In the genomic region with DNA sequence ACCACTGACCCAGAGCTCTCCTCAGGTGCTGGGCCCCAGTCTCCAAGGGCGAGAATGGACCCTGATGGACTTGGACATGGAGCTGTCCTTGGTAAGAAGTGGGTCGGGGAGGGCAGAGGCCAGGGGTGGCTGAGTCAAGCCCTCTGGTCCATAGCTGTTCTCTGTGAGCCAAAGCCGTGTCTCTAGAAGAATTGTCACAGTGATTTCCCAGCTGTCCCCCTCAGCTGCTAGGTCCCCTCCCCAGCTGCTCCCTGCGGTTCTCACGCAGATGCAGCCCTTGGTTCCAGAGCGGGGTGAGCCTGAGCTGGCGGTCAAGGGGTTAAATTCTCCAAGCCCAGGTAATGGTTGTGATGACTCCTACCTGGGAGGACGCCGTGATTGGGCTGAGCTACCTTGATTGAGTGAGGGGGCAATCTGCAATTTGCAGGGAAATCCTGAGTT, we compare ENCODE assay signal across 12 cellular contexts. TPM values are rescaled to one million over a fixed set of nuclear protein-coding genes. Genes with fewer than 3 reads are reported as not detected.
DNase-seq lines count a peak whose midpoint lies in the region; ATAC-seq, FAIRE-seq and TF ChIP-seq lines count a peak whose summit lies in the region.
"Had no signal": no experiment of that assay in that cellular context is flagged by ENCODE, and none has a peak within 500 bp of the region (broad histone marks: within the 10 kb centered on the region; RNA-seq: fewer than 3 reads in every experiment).

No MANE protein-coding gene starts in this region.

- no peak overlapping the region for H3K4me2 ChIP-seq in GM12878 (ENCODE audit: control insufficient read depth, insufficient read depth)
- H3K4me2 ChIP-seq in keratinocyte (ENCODE audit: control insufficient read depth, extremely low read depth, insufficient read depth, low read depth, low read length) = peak overlapping the region; percentile 77

- H3K4me1 ChIP-seq in GM12878 (ENCODE audit: control insufficient read depth, insufficient read depth, low read length) (peaks cover 42% of the 10 kb centered on the region), keratinocyte (ENCODE audit: control insufficient read depth, extremely low read depth, insufficient read depth, low read length) (peaks cover 31% of the 10 kb centered on the region), tibial artery (peaks cover 0 to 68% (median 59%) of the 10 kb centered on the region in 4 donors)

- intact Hi-C loops in activated CD4-positive, alpha-beta T cell treated with anti-CD3 and anti-CD28 coated beads, Interleukin-2, amount 10 ng/mL, durations not matched to agents 24 days and 14 days (cut with micrococcal nuclease) = no loop called here
- intact Hi-C loops in GM12878 (cut with micrococcal nuclease; ENCODE audit: unreplicated experiment) (no loop called here), tibial artery (cut with DNase I; ENCODE audit: low total_unique reads) (no loop called here)

- H3K9ac ChIP-seq in GM12878 (ENCODE audit: control insufficient read depth, insufficient read depth, low read length) (no peak overlapping the region), keratinocyte (ENCODE audit: control insufficient read depth, extremely low read depth, insufficient read depth, low read length) (no peak overlapping the region)

- BruUV-seq in GM12878 (replicated peaks; lab: Mats Ljungman, UMichigan) = no TSS peak

- peaks cover 63% of the 10 kb centered on the region for H3K4me1 Mint-ChIP-seq in activated CD4-positive, alpha-beta T cell treated with anti-CD3 and anti-CD28 coated beads, Interleukin-2, amount 10 ng/mL, durations not matched to agents 24 days and 14 days

- H3K9me3 ChIP-seq in GM12878 (replicated peaks; ENCODE audit: control insufficient read depth, insufficient read depth, low read length) = no peaks in the 10 kb centered on the region; the same call in 2 of the 3 replicates
- no peaks in the 10 kb centered on the region for H3K9me3 ChIP-seq in keratinocyte (ENCODE audit: control insufficient read depth, low read depth, low read length)
- H3K9me3 ChIP-seq in tibial artery = no peaks in the 10 kb centered on the region
- H3K9me3 ChIP-seq: body of pancreas had no signal

- no peak for TF ChIP-seq CTCF in GM12878 (IDR thresholded peaks at IDR 0.05 in 2 of 3, conservative IDR thresholded peaks at IDR 0.05 in 1 of 3; ENCODE audit: control insufficient read depth in 2 of 3, extremely low read depth in 1 of 3, insufficient read depth in 1 of 3, low read depth in 3 of 3, low read length in 3 of 3)
- no peak for TF ChIP-seq CTCF in keratinocyte (optimal IDR thresholded peaks at IDR 0.05 in 1 of 3, IDR thresholded peaks at IDR 0.05 in 1 of 3, conservative IDR thresholded peaks at IDR 0.05 in 1 of 3; ENCODE audit: extremely low read depth in 1 of 3, insufficient read depth in 2 of 3, low read length in 3 of 3)
- TF ChIP-seq CTCF in tibial artery (IDR thresholded peaks at IDR 0.05) = no peak

- ATAC-seq in GM12878 = no peak
- ATAC-seq in GM21717 (IDR thresholded peaks at IDR 0.05; ENCODE audit: unreplicated experiment) = no peak
- no peak for ATAC-seq in HG02970 (IDR thresholded peaks at IDR 0.05; ENCODE audit: low FRiP score, unreplicated experiment)
- ATAC-seq: body of pancreas had no signal

- no peak for TF ChIP-seq EP300 in GM12878 (IDR thresholded peaks at IDR 0.05; ENCODE audit: borderline replicate concordance in 1 of 2, control insufficient read depth in 1 of 2, low read depth in 2 of 2, low read length in 2 of 2)

- H3K4me3 ChIP-seq in GM12878 (no peak overlapping the region), keratinocyte (ENCODE audit: control insufficient read depth in 2 of 3, extremely low read depth in 1 of 3, insufficient read depth in 2 of 3, low read depth in 1 of 3, low read length in 3 of 3) (no peak overlapping the region), tibial artery (no peak overlapping the region)
- H3K4me3 ChIP-seq: body of pancreas had no signal

- peak overlapping the region; percentile 25 for H3K27ac Mint-ChIP-seq in activated CD4-positive, alpha-beta T cell treated with anti-CD3 and anti-CD28 coated beads, Interleukin-2, amount 10 ng/mL, durations not matched to agents 24 days and 14 days

- H3K79me2 ChIP-seq in GM12878 (ENCODE audit: control insufficient read depth, insufficient read depth, low read length) = no peaks in the 10 kb centered on the region
- no peaks in the 10 kb centered on the region for H3K79me2 ChIP-seq in keratinocyte (ENCODE audit: control insufficient read depth, insufficient read depth, low read length)

- TF ChIP-seq RAD21 in GM12878 (IDR thresholded peaks at IDR 0.05; ENCODE audit: insufficient read depth, low read depth, low read length) = no peak

- RAD21 ChIA-PET in GM12878 (lab: Charles Lee; ENCODE audit: unreplicated experiment) = interaction anchor here (0.7 to 4.1 kb wide), 3 partner anchors 9 to 141 kb away, joined by 3 to 48 read pairs (median 3); a partner anchor contains a TSS

- peaks cover 13% of the 10 kb centered on the region for H3K27me3 Mint-ChIP-seq in activated CD4-positive, alpha-beta T cell treated with anti-CD3 and anti-CD28 coated beads, Interleukin-2, amount 10 ng/mL, durations not matched to agents 24 days and 14 days

- POLR2A ChIA-PET in GM12878 (lab: Charles Lee) = interaction anchor here (0.7 to 10.9 kb wide), 4 partner anchors 8 to 151 kb away, joined by 3 to 137 read pairs (median 8); a partner anchor contains a TSS

- CTCF ChIA-PET in GM12878 (lab: Yijun Ruan, JAX) = interaction anchor here (0.7 to 5.4 kb wide), 11 partner anchors 10 to 209 kb away, joined by 3 to 60 read pairs (median 3); a partner anchor contains a TSS

- H2AFZ ChIP-seq in GM12878 (ENCODE audit: control insufficient read depth, low read depth, low read length) (no peak overlapping the region), keratinocyte (ENCODE audit: control insufficient read depth, low read length) (no peak overlapping the region)

- H3K4me3 Mint-ChIP-seq in activated CD4-positive, alpha-beta T cell treated with anti-CD3 and anti-CD28 coated beads, Interleukin-2, amount 10 ng/mL, durations not matched to agents 24 days and 14 days = peak overlapping the region; percentile 86

- in situ Hi-C loops in GM12878 (cut with MboI) = no loop called here

- H3K27me3 ChIP-seq in GM12878 (replicated peaks in 1 of 2; ENCODE audit: control insufficient read depth in 2 of 2, insufficient read depth in 2 of 2, low read length in 1 of 2) (peaks cover 2 to 13% of the 10 kb centered on the region in 2 experiments), keratinocyte (ENCODE audit: control insufficient read depth, extremely low read depth, insufficient read depth, low read length) (no peaks in the 10 kb centered on the region), tibial artery (peaks cover 0 to 22% of the 10 kb centered on the region in 2 donors)
- H3K27me3 ChIP-seq: body of pancreas had no signal

- no peak for DNase-seq in activated CD4-positive, alpha-beta T cell treated with anti-CD3 and anti-CD28 coated beads, Interleukin-2, amount 10 ng/mL, durations not matched to agents 24 days and 14 days
- no peak for DNase-seq in activated CD4-positive, alpha-beta T cell treated with anti-CD3 and anti-CD28 coated beads for 48 hours
- DNase-seq in GM12878 (ENCODE audit: low read depth, low spot score) (no peak), keratinocyte (ENCODE audit: low read depth, low spot score) (no peak), tibial artery (no peak)
- DNase-seq in stimulated activated CD8-positive, alpha-beta memory T cell treated with anti-CD3 and anti-CD28 coated beads, Interleukin-4, amount 100 ng/mL, for 48 hours = no peak
- DNase-seq: body of pancreas, DMS 273 treated with DMSO at 0.1 percent for 48 hours, hippocampal formation, NCI-H146 had no signal

- H3K27ac ChIP-seq in GM12878 (ENCODE audit: control insufficient read depth, insufficient read depth) (no peak overlapping the region), keratinocyte (ENCODE audit: control insufficient read depth, insufficient read depth, low read length) (no peak overlapping the region), tibial artery (peak overlapping the region; percentile 92 to 96)

- no peaks in the 10 kb centered on the region for H3K36me3 ChIP-seq in GM12878 (ENCODE audit: control insufficient read depth in 2 of 2, insufficient read depth in 2 of 2, low read length in 1 of 2)
- H3K36me3 ChIP-seq in keratinocyte (ENCODE audit: control insufficient read depth in 2 of 2, extremely low read depth in 1 of 2, insufficient read depth in 2 of 2, low read length in 2 of 2) = no peaks in the 10 kb centered on the region
- H3K36me3 ChIP-seq in tibial artery = no peaks in the 10 kb centered on the region

- H4K20me1 ChIP-seq in GM12878 (ENCODE audit: control insufficient read depth, insufficient read depth) (no peaks in the 10 kb centered on the region; the same call in 1 of the 2 replicates), keratinocyte (ENCODE audit: control insufficient read depth, extremely low read depth, insufficient read depth, low read length) (no peaks in the 10 kb centered on the region)

- dilution Hi-C loops in keratinocyte (cut with MboI; ENCODE audit: extremely low pct_ligation_motif_present, low sequenced_read_pairs) = no loop called here

- FAIRE-seq in GM12878 (lab: Jason Lieb, UNC) = no peak
- FAIRE-seq in keratinocyte (lab: Jason Lieb, UNC) = no peak

- H3K9me3 Mint-ChIP-seq in activated CD4-positive, alpha-beta T cell treated with anti-CD3 and anti-CD28 coated beads, Interleukin-2, amount 10 ng/mL, durations not matched to agents 24 days and 14 days = no peaks in the 10 kb centered on the region

- 88% methylated on average over 9 of the region's 9 CpGs for WGBS in GM12878 (ENCODE audit: insufficient coverage, insufficient replicate concordance, low lambda C conversion rate, missing lambda C conversion rate)

- no peak for TF ChIP-seq POLR2A in GM12878 (IDR thresholded peaks at IDR 0.05; ENCODE audit: low read depth, low read length)

- SMC1A ChIA-PET in GM12878 (lab: Charles Lee; ENCODE audit: uncharacterized antibody, unreplicated experiment) = interaction anchor here (1.0 to 4.1 kb wide), 4 partner anchors 9 to 215 kb away, joined by 3 to 48 read pairs (median 3); a partner anchor contains a TSS

- peaks cover 26% of the 10 kb centered on the region for H3K36me3 Mint-ChIP-seq in activated CD4-positive, alpha-beta T cell treated with anti-CD3 and anti-CD28 coated beads, Interleukin-2, amount 10 ng/mL, durations not matched to agents 24 days and 14 days (ENCODE audit: low read depth)

- H3K9me1 ChIP-seq in keratinocyte (ENCODE audit: control insufficient read depth, extremely low read depth, insufficient read depth, low read length) = no peaks in the 10 kb centered on the region

RNA-seq across cellular contexts. Expression of a gene that starts 1.3 kb away (rescaled TPM):
- total RNA-seq in activated CD4-positive, alpha-beta T cell treated with anti-CD3 and anti-CD28 coated beads, Interleukin-2, amount 10 ng/mL, durations not matched to agents 24 days and 14 days = 31.0 and 36.7 TPM in 2 replicates
- 59.6 and 65.7 TPM in 2 replicates for total RNA-seq in GM12878 (2013; cell fraction: nucleolus; rRNA removed)
- 4.3 and 4.5 TPM in 2 replicates for total RNA-seq in GM12878 (2014; rRNA removed)
- 1.5 and 2.3 TPM in 2 replicates for total RNA-seq in GM12878 (2014; rRNA removed; fragmentation: Illumina TruSeq; extraction: Trizol)
- total RNA-seq in GM12878 (2021) = 5.0 and 5.3 TPM in 2 replicates
- polyA plus RNA-seq in GM12878 (2011; ENCODE audit: low read depth) = 7.8 TPM
- 18.4 and 19.5 TPM in 2 replicates for polyA plus RNA-seq in GM12878 (2011; rRNA removed)
- 12.9 and 13.1 TPM in 2 replicates for polyA plus RNA-seq in GM12878 (2011; cell fraction: cytosol; rRNA removed)
- polyA plus RNA-seq in GM12878 (2011; cell fraction: nucleus; rRNA removed) = 47.9 and 53.2 TPM in 2 replicates
- polyA plus RNA-seq in GM12878 (2012) = 21.1 and 24.3 TPM in 2 replicates
- polyA plus RNA-seq in GM12878 (2014; fragmentation: Illumina TruSeq; extraction: Trizol) = 3.0 and 4.2 TPM in 2 replicates
- under 1 TPM; 0.31 to 0.44 TPM for polyA plus RNA-seq in GM12878 (2014; fragmentation: Nextera tagmentation; extraction: Ambion mirVana)
- polyA plus RNA-seq in GM12878 (2014; rRNA removed) = 4.8 and 5.8 TPM in 2 replicates
- 1 to 10 TPM; 1.6 to 2.4 TPM for polyA plus RNA-seq in GM12878 (2016; fragmentation: Nextera tagmentation; extraction: Ambion mirVana)
- 9.1 and 9.5 TPM in 2 replicates for polyA minus RNA-seq in GM12878 (2011; rRNA and poly(A)+ RNA removed)
- polyA minus RNA-seq in GM12878 (2011; cell fraction: cytosol; rRNA and poly(A)+ RNA removed) = 1.2 TPM in 1 of 2 replicates, not detected in the other
- polyA minus RNA-seq in GM12878 (2011; cell fraction: nucleus; rRNA and poly(A)+ RNA removed) = 5.7 and 8.5 TPM in 2 replicates
- polyA plus RNA-seq in keratinocyte = 10.5 to 18.1 TPM (median 16.8 TPM) in 3 replicates
- polyA plus RNA-seq in keratinocyte (2011; ENCODE audit: low read depth) = 21.7 TPM
- polyA plus RNA-seq in keratinocyte (2011; cell fraction: cytosol; rRNA removed) = 7.2 and 11.5 TPM in 2 replicates
- 55.7 and 63.3 TPM in 2 replicates for polyA plus RNA-seq in keratinocyte (2011; cell fraction: nucleus; rRNA removed)
- polyA plus RNA-seq in keratinocyte (2012; ENCODE audit: low replicate concordance) = 15.0 and 33.9 TPM in 2 replicates
- 4.8 to 13.2 TPM (median 7.5 TPM) in 3 replicates for polyA minus RNA-seq in keratinocyte
- 8.4 TPM for polyA minus RNA-seq in keratinocyte (2011; cell fraction: cytosol; rRNA and poly(A)+ RNA removed)
- 4.7 and 6.0 TPM in 2 replicates for polyA minus RNA-seq in keratinocyte (2011; cell fraction: nucleus; rRNA and poly(A)+ RNA removed)

RNA-seq across cellular contexts. Expression of a gene that starts 4.5 kb away (rescaled TPM):
- total RNA-seq in activated CD4-positive, alpha-beta T cell treated with anti-CD3 and anti-CD28 coated beads, Interleukin-2, amount 10 ng/mL, durations not matched to agents 24 days and 14 days = 48.5 and 54.0 TPM in 2 replicates
- 141 and 182 TPM in 2 replicates for total RNA-seq in GM12878 (2013; cell fraction: nucleolus; rRNA removed)
- total RNA-seq in GM12878 (2014; rRNA removed) (2.6 and 2.9 TPM in 2 replicates), GM12878 (2014; rRNA removed; fragmentation: Illumina TruSeq; extraction: Trizol) (1.2 and 1.4 TPM in 2 replicates), GM12878 (2021) (5.0 and 5.5 TPM in 2 replicates)
- polyA plus RNA-seq in GM12878 (2011; ENCODE audit: low read depth) = 33.8 TPM
- polyA plus RNA-seq in GM12878 (2011; rRNA removed) (6.9 and 9.9 TPM in 2 replicates), GM12878 (2014; fragmentation: Illumina TruSeq; extraction: Trizol) (1.5 and 3.0 TPM in 2 replicates), GM12878 (2014; fragmentation: Nextera tagmentation; extraction: Ambion mirVana) (under 1 TPM in 1 of 2 experiments, not detected in 1; 0.31 TPM), GM12878 (2014; rRNA removed) (7.7 TPM in 2 replicates), GM12878 (2016; fragmentation: Nextera tagmentation; extraction: Ambion mirVana) (1 to 10 TPM in 1 of 2 experiments, under 1 TPM in 1; 0.73 to 1.3 TPM), keratinocyte (4.3 to 10.7 TPM (median 4.9 TPM) in 3 replicates)
- 10.1 and 12.3 TPM in 2 replicates for polyA plus RNA-seq in GM12878 (2011; cell fraction: cytosol; rRNA removed)
- polyA plus RNA-seq in GM12878 (2011; cell fraction: nucleus; rRNA removed) = 221 and 281 TPM in 2 replicates
- polyA plus RNA-seq in GM12878 (2012) = 26.3 and 26.8 TPM in 2 replicates
- polyA minus RNA-seq in GM12878 (2011; rRNA and poly(A)+ RNA removed) = 3.4 and 4.7 TPM in 2 replicates
- polyA minus RNA-seq in GM12878 (2011; cell fraction: cytosol; rRNA and poly(A)+ RNA removed) = 2.2 TPM in 1 of 2 replicates, not detected in the other
- 16.9 and 19.1 TPM in 2 replicates for polyA minus RNA-seq in GM12878 (2011; cell fraction: nucleus; rRNA and poly(A)+ RNA removed)
- polyA plus RNA-seq in keratinocyte (2011; ENCODE audit: low read depth) = 7.2 TPM
- polyA plus RNA-seq in keratinocyte (2011; cell fraction: cytosol; rRNA removed) = 0.69 and 0.79 TPM in 2 replicates
- 63.1 and 85.5 TPM in 2 replicates for polyA plus RNA-seq in keratinocyte (2011; cell fraction: nucleus; rRNA removed)
- 5.2 and 10.5 TPM in 2 replicates for polyA plus RNA-seq in keratinocyte (2012; ENCODE audit: low replicate concordance)
- polyA minus RNA-seq in keratinocyte = 3.3 to 6.5 TPM (median 3.7 TPM) in 3 replicates
- polyA minus RNA-seq in keratinocyte (2011; cell fraction: cytosol; rRNA and poly(A)+ RNA removed) = 5.0 TPM
- polyA minus RNA-seq in keratinocyte (2011; cell fraction: nucleus; rRNA and poly(A)+ RNA removed) = 5.1 and 7.1 TPM in 2 replicates

RNA-seq across cellular contexts. Expression of a gene that starts 9.3 kb away (rescaled TPM):
- total RNA-seq in activated CD4-positive, alpha-beta T cell treated with anti-CD3 and anti-CD28 coated beads, Interleukin-2, amount 10 ng/mL, durations not matched to agents 24 days and 14 days = 25.1 and 30.0 TPM in 2 replicates
- 112 and 144 TPM in 2 replicates for total RNA-seq in GM12878 (2013; cell fraction: nucleolus; rRNA removed)
- total RNA-seq in GM12878 (2014; rRNA removed) (7.6 and 8.3 TPM in 2 replicates), GM12878 (2014; rRNA removed; fragmentation: Illumina TruSeq; extraction: Trizol) (2.0 and 2.1 TPM in 2 replicates), GM12878 (2021) (7.5 and 7.7 TPM in 2 replicates)
- polyA plus RNA-seq in GM12878 (2011; ENCODE audit: low read depth) = 1.0 TPM
- polyA plus RNA-seq in GM12878 (2011; rRNA removed) (7.6 TPM in 2 replicates), GM12878 (2014; fragmentation: Illumina TruSeq; extraction: Trizol) (1.4 and 1.7 TPM in 2 replicates), GM12878 (2014; fragmentation: Nextera tagmentation; extraction: Ambion mirVana) (not detected), GM12878 (2014; rRNA removed) (10.4 and 14.7 TPM in 2 replicates), GM12878 (2016; fragmentation: Nextera tagmentation; extraction: Ambion mirVana) (1 to 10 TPM; 5.6 to 6.4 TPM), keratinocyte (3.0 to 6.0 TPM (median 4.0 TPM) in 3 replicates)
- polyA plus RNA-seq in GM12878 (2011; cell fraction: cytosol; rRNA removed) = 8.8 and 16.8 TPM in 2 replicates
- polyA plus RNA-seq in GM12878 (2011; cell fraction: nucleus; rRNA removed) = 140 and 156 TPM in 2 replicates
- 9.6 and 14.4 TPM in 2 replicates for polyA plus RNA-seq in GM12878 (2012)
- polyA minus RNA-seq in GM12878 (2011; rRNA and poly(A)+ RNA removed) = 3.4 and 7.4 TPM in 2 replicates
- 2.3 and 5.1 TPM in 2 replicates for polyA minus RNA-seq in GM12878 (2011; cell fraction: cytosol; rRNA and poly(A)+ RNA removed)
- polyA minus RNA-seq in GM12878 (2011; cell fraction: nucleus; rRNA and poly(A)+ RNA removed) = 17.2 and 22.7 TPM in 2 replicates
- polyA plus RNA-seq in keratinocyte (2011; ENCODE audit: low read depth) = 1.4 TPM
- polyA plus RNA-seq in keratinocyte (2011; cell fraction: cytosol; rRNA removed) = 1.1 and 3.0 TPM in 2 replicates
- 25.3 and 44.1 TPM in 2 replicates for polyA plus RNA-seq in keratinocyte (2011; cell fraction: nucleus; rRNA removed)
- polyA plus RNA-seq in keratinocyte (2012; ENCODE audit: low replicate concordance) = 4.0 and 4.9 TPM in 2 replicates
- polyA minus RNA-seq in keratinocyte = 1.3 to 2.0 TPM (median 1.3 TPM) in 3 replicates
- polyA minus RNA-seq in keratinocyte (2011; cell fraction: cytosol; rRNA and poly(A)+ RNA removed) = 4.6 TPM
- 8.6 and 11.6 TPM in 2 replicates for polyA minus RNA-seq in keratinocyte (2011; cell fraction: nucleus; rRNA and poly(A)+ RNA removed)

RNA-seq across cellular contexts. Expression of a gene that starts 9.3 kb away (rescaled TPM):
- 28.9 and 30.1 TPM in 2 replicates for total RNA-seq in activated CD4-positive, alpha-beta T cell treated with anti-CD3 and anti-CD28 coated beads, Interleukin-2, amount 10 ng/mL, durations not matched to agents 24 days and 14 days
- 17.8 and 21.6 TPM in 2 replicates for total RNA-seq in GM12878 (2013; cell fraction: nucleolus; rRNA removed)
- total RNA-seq in GM12878 (2014; rRNA removed) (20.8 and 21.0 TPM in 2 replicates), GM12878 (2014; rRNA removed; fragmentation: Illumina TruSeq; extraction: Trizol) (5.3 and 5.6 TPM in 2 replicates), GM12878 (2021) (20.7 and 22.8 TPM in 2 replicates)
- 6.3 TPM for polyA plus RNA-seq in GM12878 (2011; ENCODE audit: low read depth)
- polyA plus RNA-seq in GM12878 (2011; rRNA removed) (10.1 and 19.4 TPM in 2 replicates), GM12878 (2014; fragmentation: Illumina TruSeq; extraction: Trizol) (3.6 and 4.5 TPM in 2 replicates), GM12878 (2014; fragmentation: Nextera tagmentation; extraction: Ambion mirVana) (1 to 10 TPM; 1.7 to 3.5 TPM), GM12878 (2014; rRNA removed) (23.1 and 23.5 TPM in 2 replicates), GM12878 (2016; fragmentation: Nextera tagmentation; extraction: Ambion mirVana) (10 to 100 TPM; 18.5 to 20.9 TPM), keratinocyte (12.5 to 25.0 TPM (median 12.5 TPM) in 3 replicates)
- polyA plus RNA-seq in GM12878 (2011; cell fraction: cytosol; rRNA removed) = 26.6 and 38.9 TPM in 2 replicates
- polyA plus RNA-seq in GM12878 (2011; cell fraction: nucleus; rRNA removed) = 53.2 and 59.8 TPM in 2 replicates
- polyA plus RNA-seq in GM12878 (2012) = 28.2 and 31.1 TPM in 2 replicates
- 4.1 and 10.8 TPM in 2 replicates for polyA minus RNA-seq in GM12878 (2011; rRNA and poly(A)+ RNA removed)
- 7.2 and 7.5 TPM in 2 replicates for polyA minus RNA-seq in GM12878 (2011; cell fraction: cytosol; rRNA and poly(A)+ RNA removed)
- 9.7 and 12.8 TPM in 2 replicates for polyA minus RNA-seq in GM12878 (2011; cell fraction: nucleus; rRNA and poly(A)+ RNA removed)
- 6.9 TPM for polyA plus RNA-seq in keratinocyte (2011; ENCODE audit: low read depth)
- 7.4 and 16.8 TPM in 2 replicates for polyA plus RNA-seq in keratinocyte (2011; cell fraction: cytosol; rRNA removed)
- polyA plus RNA-seq in keratinocyte (2011; cell fraction: nucleus; rRNA removed) = 21.3 and 27.2 TPM in 2 replicates
- 15.4 and 19.7 TPM in 2 replicates for polyA plus RNA-seq in keratinocyte (2012; ENCODE audit: low replicate concordance)
- 3.5 to 8.6 TPM (median 7.0 TPM) in 3 replicates for polyA minus RNA-seq in keratinocyte
- 20.7 TPM for polyA minus RNA-seq in keratinocyte (2011; cell fraction: cytosol; rRNA and poly(A)+ RNA removed)
- 10.0 and 11.5 TPM in 2 replicates for polyA minus RNA-seq in keratinocyte (2011; cell fraction: nucleus; rRNA and poly(A)+ RNA removed)

RNA-seq across cellular contexts. Expression of a gene that starts 14.7 kb away (rescaled TPM):
- total RNA-seq in activated CD4-positive, alpha-beta T cell treated with anti-CD3 and anti-CD28 coated beads, Interleukin-2, amount 10 ng/mL, durations not matched to agents 24 days and 14 days = 51.3 and 55.1 TPM in 2 replicates
- 43.8 and 52.6 TPM in 2 replicates for total RNA-seq in GM12878 (2013; cell fraction: nucleolus; rRNA removed)
- 11.3 and 11.6 TPM in 2 replicates for total RNA-seq in GM12878 (2014; rRNA removed)
- 7.0 and 7.8 TPM in 2 replicates for total RNA-seq in GM12878 (2014; rRNA removed; fragmentation: Illumina TruSeq; extraction: Trizol)
- total RNA-seq in GM12878 (2021) = 18.3 and 18.8 TPM in 2 replicates
- 9.8 TPM for polyA plus RNA-seq in GM12878 (2011; ENCODE audit: low read depth)
- 15.5 and 20.1 TPM in 2 replicates for polyA plus RNA-seq in GM12878 (2011; rRNA removed)
- 28.8 and 36.3 TPM in 2 replicates for polyA plus RNA-seq in GM12878 (2011; cell fraction: cytosol; rRNA removed)
- 244 and 246 TPM in 2 replicates for polyA plus RNA-seq in GM12878 (2011; cell fraction: nucleus; rRNA removed)
- polyA plus RNA-seq in GM12878 (2012) = 22.5 and 23.5 TPM in 2 replicates
- 7.2 and 9.5 TPM in 2 replicates for polyA plus RNA-seq in GM12878 (2014; fragmentation: Illumina TruSeq; extraction: Trizol)
- 1 to 10 TPM; 2.8 to 6.6 TPM for polyA plus RNA-seq in GM12878 (2014; fragmentation: Nextera tagmentation; extraction: Ambion mirVana)
- polyA plus RNA-seq in GM12878 (2014; rRNA removed) = 25.8 and 28.9 TPM in 2 replicates
- polyA plus RNA-seq in GM12878 (2016; fragmentation: Nextera tagmentation; extraction: Ambion mirVana) = 1 to 10 TPM; 5.6 to 7.6 TPM
- polyA minus RNA-seq in GM12878 (2011; rRNA and poly(A)+ RNA removed) = 9.6 and 23.4 TPM in 2 replicates
- polyA minus RNA-seq in GM12878 (2011; cell fraction: cytosol; rRNA and poly(A)+ RNA removed) = 5.3 and 10.4 TPM in 2 replicates
- 33.2 and 41.7 TPM in 2 replicates for polyA minus RNA-seq in GM12878 (2011; cell fraction: nucleus; rRNA and poly(A)+ RNA removed)
- polyA plus RNA-seq in keratinocyte = 9.0 to 15.0 TPM (median 13.3 TPM) in 3 replicates
- polyA plus RNA-seq in keratinocyte (2011; ENCODE audit: low read depth) = 3.7 TPM
- polyA plus RNA-seq in keratinocyte (2011; cell fraction: cytosol; rRNA removed) = 2.6 and 4.5 TPM in 2 replicates
- 44.9 and 60.2 TPM in 2 replicates for polyA plus RNA-seq in keratinocyte (2011; cell fraction: nucleus; rRNA removed)
- 6.1 and 7.2 TPM in 2 replicates for polyA plus RNA-seq in keratinocyte (2012; ENCODE audit: low replicate concordance)
- 5.7 to 13.2 TPM (median 11.8 TPM) in 3 replicates for polyA minus RNA-seq in keratinocyte
- 6.5 TPM for polyA minus RNA-seq in keratinocyte (2011; cell fraction: cytosol; rRNA and poly(A)+ RNA removed)
- 15.9 and 20.0 TPM in 2 replicates for polyA minus RNA-seq in keratinocyte (2011; cell fraction: nucleus; rRNA and poly(A)+ RNA removed)

Comparison
In these comparisons a context has a peak if more than half of its experiments do, and no peak if none do; other contexts are left out.
1. H3K27ac ChIP-seq: peak in tibial artery (2 of 2); none in GM12878 (single experiment) and keratinocyte (single experiment).